Comparison of ENCODE assay signal across 17 cellular contexts in genomic region chr18:10784596-10785202, GRCh38.
A peak's percentile ranks its signal among the peaks of the same experiment; 100 is the strongest.
DNase-seq lines count a peak whose midpoint lies in the region; FAIRE-seq and TF ChIP-seq lines count a peak whose summit lies in the region.
"Had no signal": no experiment of that assay in that cellular context is flagged by ENCODE, and none has a peak within 500 bp of the region (broad histone marks: within the 10 kb centered on the region; RNA-seq: fewer than 3 reads in every experiment).

No MANE protein-coding gene starts in this region.

- H3K27ac Mint-ChIP-seq in endodermal cell: no peak overlapping the region

- H3K9ac ChIP-seq in endodermal cell (ENCODE audit: extremely low read depth, low read length, poor library complexity, severe bottlenecking): no peak overlapping the region

- H3K27ac ChIP-seq in 22Rv1 (no peak overlapping the region), endodermal cell (ENCODE audit: low read depth, low read length) (no peak overlapping the region)
- H3K27ac ChIP-seq: Peyer's patch, SK-N-MC had no signal

- 0 out of 2 replicates have a peak, but pooled peaks have one; percentile 6 for TF ChIP-seq CTCF in 22Rv1 (IDR thresholded peaks at IDR 0.05)
- peak; percentile 55 for TF ChIP-seq CTCF in endodermal cell (conservative IDR thresholded peaks at IDR 0.05)

- peak; percentile 30 for FAIRE-seq in H54 (lab: Jason Lieb, UNC)

- H3K27me3 ChIP-seq in endodermal cell (ENCODE audit: control insufficient read depth, insufficient read depth, low read length, poor library complexity, severe bottlenecking): no peaks in the 10 kb centered on the region
- H3K27me3 ChIP-seq: Peyer's patch had no signal

- H3K9me3 ChIP-seq in endodermal cell (ENCODE audit: control insufficient read depth, low read length): no peaks in the 10 kb centered on the region
- H3K9me3 ChIP-seq: Peyer's patch had no signal

- no peaks in the 10 kb centered on the region for H3K36me3 ChIP-seq in endodermal cell (ENCODE audit: control insufficient read depth, insufficient read depth, low read length)
- H3K36me3 ChIP-seq: Peyer's patch had no signal

- no peaks in the 10 kb centered on the region for H3K4me1 Mint-ChIP-seq in endodermal cell

- H3K36me3 Mint-ChIP-seq in endodermal cell (ENCODE audit: low read depth): no peaks in the 10 kb centered on the region

- DNase-seq in H54 (ENCODE audit: insufficient read length, low spot score) (no peak), RPMI8226 (peak; percentile 30), endodermal cell (no peak), OCI-M2 (lab: John Stamatoyannopoulos, UW; ENCODE audit: unreplicated experiment) (no peak)
- DNase-seq in stimulated activated CD4-positive, alpha-beta T cell treated with anti-CD3 and anti-CD28 coated beads, Interleukin-4, amount 100 ng/mL, for 4 hours: no peak
- DNase-seq in activated CD4-positive, alpha-beta T cell treated with anti-CD3 and anti-CD28 coated beads for 1 hour: no peak
- DNase-seq in activated CD4-positive, alpha-beta T cell treated with anti-CD3 and anti-CD28 coated beads, Interleukin-2, amount 50 U/mL, for 1 hour: no peak
- DNase-seq: C1 segment of cervical spinal cord, MM.1S, NCI-H1417, NCI-H2081, NCI-H524, Peyer's patch, Right ventricle myocardium superior, T-helper 1 cell had no signal

- H3K4me3 ChIP-seq in endodermal cell (ENCODE audit: low read length): no peak overlapping the region
- H3K4me3 ChIP-seq: Peyer's patch, SK-N-MC had no signal

- no peak for TF ChIP-seq POLR2A in H54 (IDR thresholded peaks at IDR 0.05; ENCODE audit: low read depth, low read length)

- no peak overlapping the region for H3K4me3 Mint-ChIP-seq in endodermal cell

- H3K9me3 Mint-ChIP-seq in endodermal cell: no peaks in the 10 kb centered on the region

- H3K4me1 ChIP-seq in endodermal cell (ENCODE audit: control insufficient read depth, insufficient read depth, low read length): no peaks in the 10 kb centered on the region
- H3K4me1 ChIP-seq: Peyer's patch had no signal

- WGBS in endodermal cell (ENCODE audit: insufficient coverage in 1 of 2, insufficient read length in 1 of 2), 2 experiments: 91 to 93% methylated on average over 4 to 7 of the region's 7 CpGs

- no peaks in the 10 kb centered on the region for H3K27me3 Mint-ChIP-seq in endodermal cell (ENCODE audit: insufficient read depth)
